In the genomic region with DNA sequence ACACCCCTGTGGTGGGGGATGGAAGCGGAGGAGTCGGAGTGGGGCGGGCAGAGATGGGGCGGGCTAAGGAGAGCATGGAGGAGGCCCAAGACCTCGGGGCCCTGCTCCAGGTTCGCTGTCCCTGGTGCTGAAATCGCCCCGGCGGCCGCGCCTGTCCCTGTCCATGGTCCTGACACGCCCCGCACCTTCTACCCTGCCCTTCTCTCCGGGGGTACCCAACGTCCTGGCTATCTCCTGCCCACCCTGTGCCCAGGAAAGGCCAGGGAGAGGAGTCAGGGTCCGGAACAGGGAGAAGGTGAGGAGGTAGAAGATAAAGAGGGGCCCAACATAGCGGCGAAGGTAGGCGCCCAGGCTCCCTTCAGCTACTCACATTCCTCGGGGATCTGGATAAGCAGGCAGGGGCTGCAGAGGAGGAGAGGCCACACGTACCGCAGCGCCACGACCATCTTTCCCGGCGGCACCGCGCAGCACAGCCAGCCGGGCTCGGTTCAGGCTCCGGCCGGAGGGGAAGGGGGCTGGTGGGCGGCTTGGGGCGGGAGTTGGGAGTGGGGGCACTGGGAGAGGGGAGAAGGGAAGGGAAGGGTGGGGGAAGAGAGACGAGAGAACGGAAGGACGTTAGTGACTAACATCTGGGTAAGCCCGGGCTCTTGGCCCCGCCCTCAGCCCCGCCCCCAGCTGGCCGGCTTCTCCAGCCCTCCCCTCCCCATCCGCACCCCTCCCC, we compare ENCODE assay signal across 1 cellular context.
TF ChIP-seq lines count a peak whose summit lies in the region.

No MANE protein-coding gene starts in this region.

TF ChIP-seq in WTC11, 78 proteins besides CTCF, POLR2A, EP300 and RAD21 (continued from another document):
- TF ChIP-seq, protein P1, sequence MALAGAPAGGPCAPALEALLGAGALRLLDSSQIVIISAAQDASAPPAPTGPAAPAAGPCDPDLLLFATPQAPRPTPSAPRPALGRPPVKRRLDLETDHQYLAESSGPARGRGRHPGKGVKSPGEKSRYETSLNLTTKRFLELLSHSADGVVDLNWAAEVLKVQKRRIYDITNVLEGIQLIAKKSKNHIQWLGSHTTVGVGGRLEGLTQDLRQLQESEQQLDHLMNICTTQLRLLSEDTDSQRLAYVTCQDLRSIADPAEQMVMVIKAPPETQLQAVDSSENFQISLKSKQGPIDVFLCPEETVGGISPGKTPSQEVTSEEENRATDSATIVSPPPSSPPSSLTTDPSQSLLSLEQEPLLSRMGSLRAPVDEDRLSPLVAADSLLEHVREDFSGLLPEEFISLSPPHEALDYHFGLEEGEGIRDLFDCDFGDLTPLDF (CRISPR knock-in tag; IDR thresholded peaks at IDR 0.05) = peak; percentile 98
- TF ChIP-seq, protein P2, sequence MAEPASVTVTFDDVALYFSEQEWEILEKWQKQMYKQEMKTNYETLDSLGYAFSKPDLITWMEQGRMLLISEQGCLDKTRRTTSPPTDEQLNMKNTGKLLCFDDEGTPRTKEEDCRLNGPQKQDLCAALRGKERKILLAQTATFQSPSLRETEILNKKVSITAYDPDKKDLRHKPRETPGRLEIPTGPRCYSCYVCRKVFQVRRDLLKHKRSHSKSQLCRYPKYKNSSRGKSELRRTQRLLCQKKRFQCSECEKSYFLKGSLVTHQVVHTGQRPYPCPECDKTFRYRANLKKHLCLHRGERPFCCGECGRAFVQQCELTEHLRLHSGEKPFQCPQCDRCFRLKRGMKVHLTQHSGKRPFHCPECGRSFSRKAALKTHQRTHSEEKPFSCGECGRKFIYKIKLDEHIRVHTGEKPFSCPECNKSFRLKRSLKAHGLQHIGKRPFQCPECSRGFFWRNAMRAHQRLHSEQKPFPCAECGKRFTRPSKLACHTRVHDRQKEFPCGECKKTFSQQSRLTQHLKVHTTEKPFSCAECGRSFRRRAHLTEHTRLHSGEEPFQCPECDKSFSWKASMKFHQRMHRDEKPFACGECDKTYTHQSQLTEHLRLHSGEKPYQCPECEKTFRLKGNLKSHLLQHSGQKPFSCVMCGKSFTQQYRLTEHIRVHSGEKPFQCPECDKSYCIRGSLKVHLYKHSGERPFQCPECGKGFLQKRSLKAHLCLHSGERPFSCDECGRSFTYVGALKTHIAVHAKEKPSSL (CRISPR knock-in tag; conservative IDR thresholded peaks at IDR 0.05) = no peak
- TF ChIP-seq JUN (CRISPR knock-in tag; IDR thresholded peaks at IDR 0.05) = peak; percentile 99
- peak; percentile 98 for TF ChIP-seq ATF1 (CRISPR knock-in tag; IDR thresholded peaks at IDR 0.05)
- TF ChIP-seq, protein P3, sequence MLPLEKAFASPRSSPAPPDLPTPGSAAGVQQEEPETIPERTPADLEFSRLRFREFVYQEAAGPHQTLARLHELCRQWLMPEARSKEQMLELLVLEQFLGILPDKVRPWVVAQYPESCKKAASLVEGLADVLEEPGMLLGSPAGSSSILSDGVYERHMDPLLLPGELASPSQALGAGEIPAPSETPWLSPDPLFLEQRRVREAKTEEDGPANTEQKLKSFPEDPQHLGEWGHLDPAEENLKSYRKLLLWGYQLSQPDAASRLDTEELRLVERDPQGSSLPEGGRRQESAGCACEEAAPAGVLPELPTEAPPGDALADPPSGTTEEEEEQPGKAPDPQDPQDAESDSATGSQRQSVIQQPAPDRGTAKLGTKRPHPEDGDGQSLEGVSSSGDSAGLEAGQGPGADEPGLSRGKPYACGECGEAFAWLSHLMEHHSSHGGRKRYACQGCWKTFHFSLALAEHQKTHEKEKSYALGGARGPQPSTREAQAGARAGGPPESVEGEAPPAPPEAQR (CRISPR knock-in tag; IDR thresholded peaks at IDR 0.05) = no peak
- TF ChIP-seq FOXK1 (CRISPR knock-in tag; IDR thresholded peaks at IDR 0.05) = peak; percentile 99
- TF ChIP-seq, protein P4, sequence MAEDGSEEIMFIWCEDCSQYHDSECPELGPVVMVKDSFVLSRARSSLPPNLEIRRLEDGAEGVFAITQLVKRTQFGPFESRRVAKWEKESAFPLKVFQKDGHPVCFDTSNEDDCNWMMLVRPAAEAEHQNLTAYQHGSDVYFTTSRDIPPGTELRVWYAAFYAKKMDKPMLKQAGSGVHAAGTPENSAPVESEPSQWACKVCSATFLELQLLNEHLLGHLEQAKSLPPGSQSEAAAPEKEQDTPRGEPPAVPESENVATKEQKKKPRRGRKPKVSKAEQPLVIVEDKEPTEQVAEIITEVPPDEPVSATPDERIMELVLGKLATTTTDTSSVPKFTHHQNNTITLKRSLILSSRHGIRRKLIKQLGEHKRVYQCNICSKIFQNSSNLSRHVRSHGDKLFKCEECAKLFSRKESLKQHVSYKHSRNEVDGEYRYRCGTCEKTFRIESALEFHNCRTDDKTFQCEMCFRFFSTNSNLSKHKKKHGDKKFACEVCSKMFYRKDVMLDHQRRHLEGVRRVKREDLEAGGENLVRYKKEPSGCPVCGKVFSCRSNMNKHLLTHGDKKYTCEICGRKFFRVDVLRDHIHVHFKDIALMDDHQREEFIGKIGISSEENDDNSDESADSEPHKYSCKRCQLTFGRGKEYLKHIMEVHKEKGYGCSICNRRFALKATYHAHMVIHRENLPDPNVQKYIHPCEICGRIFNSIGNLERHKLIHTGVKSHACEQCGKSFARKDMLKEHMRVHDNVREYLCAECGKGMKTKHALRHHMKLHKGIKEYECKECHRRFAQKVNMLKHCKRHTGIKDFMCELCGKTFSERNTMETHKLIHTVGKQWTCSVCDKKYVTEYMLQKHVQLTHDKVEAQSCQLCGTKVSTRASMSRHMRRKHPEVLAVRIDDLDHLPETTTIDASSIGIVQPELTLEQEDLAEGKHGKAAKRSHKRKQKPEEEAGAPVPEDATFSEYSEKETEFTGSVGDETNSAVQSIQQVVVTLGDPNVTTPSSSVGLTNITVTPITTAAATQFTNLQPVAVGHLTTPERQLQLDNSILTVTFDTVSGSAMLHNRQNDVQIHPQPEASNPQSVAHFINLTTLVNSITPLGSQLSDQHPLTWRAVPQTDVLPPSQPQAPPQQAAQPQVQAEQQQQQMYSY (CRISPR knock-in tag; IDR thresholded peaks at IDR 0.05) = peak; percentile 78
- peak; percentile 98 for TF ChIP-seq TCF7 (CRISPR knock-in tag; IDR thresholded peaks at IDR 0.05; ENCODE audit: low read depth)
- peak; percentile 99 for TF ChIP-seq MYBL2 (CRISPR knock-in tag; IDR thresholded peaks at IDR 0.05)
- TF ChIP-seq SP1 (CRISPR knock-in tag; conservative IDR thresholded peaks at IDR 0.05) = peak; percentile 95
- TF ChIP-seq ETV6 (CRISPR knock-in tag; IDR thresholded peaks at IDR 0.05) = peak; percentile 100
- TF ChIP-seq NR1H2 (CRISPR knock-in tag; IDR thresholded peaks at IDR 0.05) = peak; percentile 90
- no peak for TF ChIP-seq GTF2I (CRISPR knock-in tag; conservative IDR thresholded peaks at IDR 0.05)
- TF ChIP-seq ZBTB21 (CRISPR knock-in tag; IDR thresholded peaks at IDR 0.05; ENCODE audit: borderline replicate concordance) = peak; percentile 90
- peak; percentile 92 for TF ChIP-seq GABPB1 (CRISPR knock-in tag; IDR thresholded peaks at IDR 0.05)
TF ChIP-seq in WTC11: peak in this region for 58.
